1 cellular context compared by ENCODE assay signal in genomic region chr12:64523565-64524444, GRCh38.
TF ChIP-seq lines count a peak whose summit lies in the region.

No MANE protein-coding gene starts in this region.

TF ChIP-seq in HEK293, 187 proteins besides CTCF, POLR2A, EP300 and RAD21 (continued from another document):
- TF ChIP-seq, protein P1, sequence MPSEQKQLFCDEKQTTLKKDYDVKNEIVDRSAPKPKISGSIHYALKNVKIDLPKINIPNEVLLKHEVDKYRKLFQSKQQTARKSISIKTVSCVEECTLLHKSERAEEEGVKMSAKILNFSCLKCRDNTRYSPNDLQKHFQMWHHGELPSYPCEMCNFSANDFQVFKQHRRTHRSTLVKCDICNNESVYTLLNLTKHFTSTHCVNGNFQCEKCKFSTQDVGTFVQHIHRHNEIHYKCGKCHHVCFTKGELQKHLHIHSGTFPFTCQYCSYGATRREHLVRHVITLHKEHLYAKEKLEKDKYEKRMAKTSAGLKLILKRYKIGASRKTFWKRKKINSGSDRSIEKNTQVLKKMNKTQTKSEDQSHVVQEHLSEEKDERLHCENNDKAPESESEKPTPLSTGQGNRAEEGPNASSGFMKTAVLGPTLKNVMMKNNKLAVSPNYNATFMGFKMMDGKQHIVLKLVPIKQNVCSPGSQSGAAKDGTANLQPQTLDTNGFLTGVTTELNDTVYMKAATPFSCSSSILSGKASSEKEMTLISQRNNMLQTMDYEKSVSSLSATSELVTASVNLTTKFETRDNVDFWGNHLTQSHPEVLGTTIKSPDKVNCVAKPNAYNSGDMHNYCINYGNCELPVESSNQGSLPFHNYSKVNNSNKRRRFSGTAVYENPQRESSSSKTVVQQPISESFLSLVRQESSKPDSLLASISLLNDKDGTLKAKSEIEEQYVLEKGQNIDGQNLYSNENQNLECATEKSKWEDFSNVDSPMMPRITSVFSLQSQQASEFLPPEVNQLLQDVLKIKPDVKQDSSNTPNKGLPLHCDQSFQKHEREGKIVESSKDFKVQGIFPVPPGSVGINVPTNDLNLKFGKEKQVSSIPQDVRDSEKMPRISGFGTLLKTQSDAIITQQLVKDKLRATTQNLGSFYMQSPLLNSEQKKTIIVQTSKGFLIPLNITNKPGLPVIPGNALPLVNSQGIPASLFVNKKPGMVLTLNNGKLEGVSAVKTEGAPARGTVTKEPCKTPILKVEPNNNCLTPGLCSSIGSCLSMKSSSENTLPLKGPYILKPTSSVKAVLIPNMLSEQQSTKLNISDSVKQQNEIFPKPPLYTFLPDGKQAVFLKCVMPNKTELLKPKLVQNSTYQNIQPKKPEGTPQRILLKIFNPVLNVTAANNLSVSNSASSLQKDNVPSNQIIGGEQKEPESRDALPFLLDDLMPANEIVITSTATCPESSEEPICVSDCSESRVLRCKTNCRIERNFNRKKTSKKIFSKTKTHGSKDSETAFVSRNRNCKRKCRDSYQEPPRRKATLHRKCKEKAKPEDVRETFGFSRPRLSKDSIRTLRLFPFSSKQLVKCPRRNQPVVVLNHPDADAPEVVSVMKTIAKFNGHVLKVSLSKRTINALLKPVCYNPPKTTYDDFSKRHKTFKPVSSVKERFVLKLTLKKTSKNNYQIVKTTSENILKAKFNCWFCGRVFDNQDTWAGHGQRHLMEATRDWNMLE (tag by site-specific recombination; conservative IDR thresholded peaks at IDR 0.05; ENCODE audit: low read depth) = peak; percentile 93
- TF ChIP-seq GFI1B (tag by site-specific recombination; IDR thresholded peaks at IDR 0.05) (peak; percentile 67), ZNF654 (tag by site-specific recombination; IDR thresholded peaks at IDR 0.05; ENCODE audit: low read depth) (peak; percentile 39), RBAK (tag by site-specific recombination; IDR thresholded peaks at IDR 0.05) (0 out of 2 replicates have a peak, but pooled peaks have one; percentile 43), ZNF354C (tag by site-specific recombination; IDR thresholded peaks at IDR 0.05; ENCODE audit: borderline replicate concordance, low read depth) (0 out of 2 replicates have a peak, but pooled peaks have one; percentile 66), ZNF140 (tag by site-specific recombination; IDR thresholded peaks at IDR 0.05) (peak; percentile 83), ZNF292 (tag by site-specific recombination; IDR thresholded peaks at IDR 0.05; ENCODE audit: borderline replicate concordance, low read depth) (peak; percentile 36; the same call in 1 of the 2 replicates), ZXDB (tag by site-specific recombination; IDR thresholded peaks at IDR 0.05) (0 out of 2 replicates have a peak, but pooled peaks have one; percentile 36), ZNF121 (tag by site-specific recombination; IDR thresholded peaks at IDR 0.05) (0 out of 2 replicates have a peak, but pooled peaks have one; percentile 66), REST (tag by site-specific recombination; IDR thresholded peaks at IDR 0.05) (peak; percentile 78), ZNF394 (tag by site-specific recombination; IDR thresholded peaks at IDR 0.05; ENCODE audit: borderline replicate concordance) (peak; percentile 97), ZNF433 (tag by site-specific recombination; IDR thresholded peaks at IDR 0.05; ENCODE audit: low read depth) (peak; percentile 83), ZNF555 (tag by site-specific recombination; conservative IDR thresholded peaks at IDR 0.05) (peak; percentile 82), ZFP37 (tag by site-specific recombination; IDR thresholded peaks at IDR 0.05) (peak; percentile 79), ZNF580 (tag by site-specific recombination; IDR thresholded peaks at IDR 0.05) (peak; percentile 60; the same call in 1 of the 2 replicates), ZNF426 (tag by site-specific recombination; IDR thresholded peaks at IDR 0.05) (peak; percentile 90), ZBTB8A (tag by site-specific recombination; IDR thresholded peaks at IDR 0.05) (peak; percentile 54), ZNF501 (tag by site-specific recombination; IDR thresholded peaks at IDR 0.05) (peak; percentile 58; the same call in 1 of the 2 replicates), ZNF558 (tag by site-specific recombination; IDR thresholded peaks at IDR 0.05) (peak; percentile 79), ZBTB21 (tag by site-specific recombination; IDR thresholded peaks at IDR 0.05) (peak; percentile 53; the same call in 1 of the 2 replicates), ZNF664 (tag by site-specific recombination; IDR thresholded peaks at IDR 0.05) (peak; percentile 74), GLI2 (tag by site-specific recombination; IDR thresholded peaks at IDR 0.05; ENCODE audit: borderline replicate concordance, low read depth) (peak; percentile 51; the same call in 1 of the 2 replicates), ZNF629 (tag by site-specific recombination; IDR thresholded peaks at IDR 0.05) (peak; percentile 41; the same call in 1 of the 2 replicates), ZNF560 (tag by site-specific recombination; IDR thresholded peaks at IDR 0.05; ENCODE audit: borderline replicate concordance) (peak; percentile 73; the same call in 1 of the 2 replicates), ZNF510 (tag by site-specific recombination; IDR thresholded peaks at IDR 0.05; ENCODE audit: insufficient replicate concordance) (peak; percentile 68), ZNF366 (tag by site-specific recombination; conservative IDR thresholded peaks at IDR 0.05) (0 out of 2 replicates have a peak, but pooled peaks have one; percentile 18), ZNF138 (tag by site-specific recombination; IDR thresholded peaks at IDR 0.05; ENCODE audit: borderline replicate concordance) (peak; percentile 80), ZNF266 (tag by site-specific recombination; IDR thresholded peaks at IDR 0.05; ENCODE audit: low read depth) (peak; percentile 85), ZNF791 (tag by site-specific recombination; IDR thresholded peaks at IDR 0.05) (0 out of 2 replicates have a peak, but pooled peaks have one; percentile 64)
- TF ChIP-seq, protein P2, sequence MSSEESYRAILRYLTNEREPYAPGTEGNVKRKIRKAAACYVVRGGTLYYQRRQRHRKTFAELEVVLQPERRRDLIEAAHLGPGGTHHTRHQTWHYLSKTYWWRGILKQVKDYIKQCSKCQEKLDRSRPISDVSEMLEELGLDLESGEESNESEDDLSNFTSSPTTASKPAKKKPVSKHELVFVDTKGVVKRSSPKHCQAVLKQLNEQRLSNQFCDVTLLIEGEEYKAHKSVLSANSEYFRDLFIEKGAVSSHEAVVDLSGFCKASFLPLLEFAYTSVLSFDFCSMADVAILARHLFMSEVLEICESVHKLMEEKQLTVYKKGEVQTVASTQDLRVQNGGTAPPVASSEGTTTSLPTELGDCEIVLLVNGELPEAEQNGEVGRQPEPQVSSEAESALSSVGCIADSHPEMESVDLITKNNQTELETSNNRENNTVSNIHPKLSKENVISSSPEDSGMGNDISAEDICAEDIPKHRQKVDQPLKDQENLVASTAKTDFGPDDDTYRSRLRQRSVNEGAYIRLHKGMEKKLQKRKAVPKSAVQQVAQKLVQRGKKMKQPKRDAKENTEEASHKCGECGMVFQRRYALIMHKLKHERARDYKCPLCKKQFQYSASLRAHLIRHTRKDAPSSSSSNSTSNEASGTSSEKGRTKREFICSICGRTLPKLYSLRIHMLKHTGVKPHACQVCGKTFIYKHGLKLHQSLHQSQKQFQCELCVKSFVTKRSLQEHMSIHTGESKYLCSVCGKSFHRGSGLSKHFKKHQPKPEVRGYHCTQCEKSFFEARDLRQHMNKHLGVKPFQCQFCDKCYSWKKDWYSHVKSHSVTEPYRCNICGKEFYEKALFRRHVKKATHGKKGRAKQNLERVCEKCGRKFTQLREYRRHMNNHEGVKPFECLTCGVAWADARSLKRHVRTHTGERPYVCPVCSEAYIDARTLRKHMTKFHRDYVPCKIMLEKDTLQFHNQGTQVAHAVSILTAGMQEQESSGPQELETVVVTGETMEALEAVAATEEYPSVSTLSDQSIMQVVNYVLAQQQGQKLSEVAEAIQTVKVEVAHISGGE (tag by site-specific recombination; conservative IDR thresholded peaks at IDR 0.05; ENCODE audit: low read depth) = peak; percentile 79
